Comparison of ENCODE assay signal across 8 cellular contexts in the genomic region with DNA sequence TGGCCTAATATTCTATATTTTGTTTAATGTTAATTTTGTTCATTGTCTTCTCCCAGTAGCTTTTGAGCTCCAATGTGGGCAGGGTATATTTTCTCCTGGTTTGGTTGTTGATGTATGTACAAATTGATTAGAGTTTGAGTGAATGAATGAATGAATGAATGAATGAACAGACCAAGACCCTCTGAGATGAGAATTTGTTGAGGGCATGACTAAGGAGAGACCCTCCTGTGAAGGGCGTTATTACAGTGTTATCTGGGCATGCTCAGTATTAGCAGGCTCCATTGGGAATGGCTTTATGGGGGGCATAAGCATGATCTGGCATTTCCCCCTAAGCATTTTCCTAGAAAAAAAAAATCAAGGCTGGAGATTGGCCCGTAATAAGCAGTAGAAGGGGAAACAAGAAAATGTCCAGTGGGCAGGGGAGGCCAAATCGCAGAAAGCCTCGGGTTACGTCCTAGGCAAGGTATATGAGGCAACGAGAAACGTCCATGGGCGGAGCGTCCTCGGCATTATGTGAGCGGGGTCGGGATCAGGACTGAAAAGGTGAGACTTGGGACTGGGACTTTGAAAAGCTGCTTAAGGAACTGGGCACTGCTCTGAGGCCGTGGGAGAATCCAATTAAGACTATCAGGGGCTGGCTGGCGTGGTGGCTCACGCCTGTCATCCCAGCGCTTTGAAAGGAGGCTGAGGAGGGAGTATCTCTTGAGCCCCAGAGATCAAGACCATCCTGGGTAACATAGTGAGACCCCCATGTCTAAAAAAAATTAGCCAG.
DNase-seq lines count a peak whose midpoint lies in the region; ATAC-seq and TF ChIP-seq lines count a peak whose summit lies in the region.

No MANE protein-coding gene starts in this region.

- no peak for TF ChIP-seq CTCF in parathyroid adenoma (IDR thresholded peaks at IDR 0.05)

- H3K9ac ChIP-seq in ES-I3 (ENCODE audit: low read depth, low read length) (peak overlapping the region; percentile 56; the same call in 1 of the 2 replicates), parathyroid adenoma (no peak overlapping the region)

- H3K9me3 ChIP-seq in ES-I3 (ENCODE audit: control insufficient read depth, insufficient read depth, low read length) (no peaks in the 10 kb centered on the region), parathyroid adenoma (ENCODE audit: control insufficient read depth, low read length) (no peaks in the 10 kb centered on the region)
- H3K9me3 ChIP-seq in effector memory CD4-positive, alpha-beta T cell (ENCODE audit: control insufficient read depth, low read length), result no peaks in the 10 kb centered on the region

- H3K4me1 ChIP-seq in ES-I3 (ENCODE audit: insufficient read depth, low read length) (peaks cover 13% of the 10 kb centered on the region), parathyroid adenoma (peaks cover 10% of the 10 kb centered on the region)
- peaks cover 17% of the 10 kb centered on the region for H3K4me1 ChIP-seq in effector memory CD4-positive, alpha-beta T cell (ENCODE audit: control insufficient read depth, insufficient read depth, low read length, poor library complexity, severe bottlenecking)

- peak overlapping the region; percentile 80 for H2AFZ ChIP-seq in parathyroid adenoma

- H3K36me3 ChIP-seq in ES-I3 (ENCODE audit: insufficient read depth, low read length) (no peaks in the 10 kb centered on the region), parathyroid adenoma (ENCODE audit: control insufficient read depth, insufficient read depth, low read length) (no peaks in the 10 kb centered on the region)
- H3K36me3 ChIP-seq in effector memory CD4-positive, alpha-beta T cell (ENCODE audit: control insufficient read depth, insufficient read depth, low read length), result no peaks in the 10 kb centered on the region

- peak overlapping the region; percentile 50 for H3K4me3 ChIP-seq in effector memory CD4-positive, alpha-beta T cell (ENCODE audit: insufficient read depth, low read depth, low read length, poor library complexity, severe bottlenecking)
- peak overlapping the region; percentile 43 for H3K4me3 ChIP-seq in parathyroid adenoma (ENCODE audit: low read depth, low read length)

- no peaks in the 10 kb centered on the region for H3K27me3 ChIP-seq in effector memory CD4-positive, alpha-beta T cell (replicated peaks; ENCODE audit: control insufficient read depth, insufficient read depth, low read length, poor library complexity, severe bottlenecking)
- H3K27me3 ChIP-seq in parathyroid adenoma (ENCODE audit: control insufficient read depth, insufficient read depth, low read length), result no peaks in the 10 kb centered on the region

- ATAC-seq in HG03432 (IDR thresholded peaks at IDR 0.05; ENCODE audit: unreplicated experiment) (no peak), GM21390 (IDR thresholded peaks at IDR 0.05; ENCODE audit: unreplicated experiment) (no peak)

- H3K4me2 ChIP-seq in parathyroid adenoma (ENCODE audit: low read length), result peak overlapping the region; percentile 77

- H3K27ac ChIP-seq in effector memory CD4-positive, alpha-beta T cell (ENCODE audit: insufficient read depth, low read length, poor library complexity, severe bottlenecking), result no peak overlapping the region
- no peak overlapping the region for H3K27ac ChIP-seq in parathyroid adenoma

- no peaks in the 10 kb centered on the region for H3K79me2 ChIP-seq in parathyroid adenoma

- DNase-seq in NCI-H774 (lab: John Stamatoyannopoulos, UW) (peak; percentile 3), HK-2 (ENCODE audit: unreplicated experiment) (no peak), HuH-7 (ENCODE audit: low spot score) (no peak)
- DNase-seq in effector memory CD4-positive, alpha-beta T cell, result no peak
